ENCODE assay signal across 12 cellular contexts in genomic region chr9:100669968-100670367, GRCh38.
"Had no signal": no experiment of that assay in that cellular context is flagged by ENCODE, and none has a peak within 500 bp of the region (broad histone marks: within the 10 kb centered on the region; RNA-seq: fewer than 3 reads in every experiment).

No MANE protein-coding gene starts in this region.

- H3K4me1 Mint-ChIP-seq: stimulated activated naive B cell treated with anti-CD40 and anti-IgM and Interleukin-4, amounts not matched to agents 10 μg/mL and 1 μg/mL and 100 μg/mL, for 72 hours had no signal

- H3K27ac Mint-ChIP-seq: activated naive CD4-positive, alpha-beta T cell treated with anti-CD3 and anti-CD28 coated beads, Interleukin-2, amount 50 U/mL, for 72 hours; activated T-cell treated with anti-CD3 and anti-CD28 coated beads, Interleukin-2, amount 50 U/mL, for 24 hours; stimulated activated naive B cell treated with anti-CD40 and anti-IgM and Interleukin-4, amounts not matched to agents 10 μg/mL and 1 μg/mL and 100 μg/mL, for 72 hours had no signal

- H3K4me3 Mint-ChIP-seq: activated T-cell treated with anti-CD3 and anti-CD28 coated beads, Interleukin-2, amount 50 U/mL, for 24 hours; nephron; stimulated activated naive B cell treated with anti-CD40 and anti-IgM and Interleukin-4, amounts not matched to agents 10 μg/mL and 1 μg/mL and 100 μg/mL, for 72 hours had no signal

- H3K27me3 ChIP-seq: sigmoid colon had no signal

- H3K36me3 Mint-ChIP-seq: activated naive CD4-positive, alpha-beta T cell treated with anti-CD3 and anti-CD28 coated beads, Interleukin-2, amount 50 U/mL, for 72 hours; stimulated activated naive B cell treated with anti-CD40 and anti-IgM and Interleukin-4, amounts not matched to agents 10 μg/mL and 1 μg/mL and 100 μg/mL, for 72 hours had no signal

- H3K36me3 ChIP-seq: sigmoid colon had no signal

- H3K4me1 ChIP-seq: sigmoid colon had no signal

- H3K27ac ChIP-seq: sigmoid colon had no signal

- H3K4me3 ChIP-seq: sigmoid colon had no signal

- DNase-seq: activated CD4-positive, alpha-beta T cell treated with anti-CD3 and anti-CD28 coated beads, Interleukin-2, amount 50 U/mL, for 4 hours; activated CD4-positive, CD25-positive, alpha-beta regulatory T cell treated with anti-CD3 and anti-CD28 coated beads, Interleukin-2, amount 50 U/mL, for 72 hours; activated effector memory CD4-positive, alpha-beta T cell treated with anti-CD3 and anti-CD28 coated beads, Interleukin-2, amount 50 U/mL, for 16 hours; activated T-cell treated with anti-CD3 and anti-CD28 coated beads, Interleukin-2, amount 50 U/mL, for 24 hours; aorta; hippocampal formation; sigmoid colon; stimulated activated CD4-positive, alpha-beta T cell treated with anti-CD3 and anti-CD28 coated beads, Interleukin-2, amount 100 ng/mL, for 24 hours; stimulated activated naive B cell treated with anti-CD40 and anti-IgM and Interleukin-4, amounts not matched to agents 10 μg/mL and 1 μg/mL and 100 μg/mL, for 72 hours; trophoblast cell had no signal

- H3K9me3 ChIP-seq: sigmoid colon had no signal

- H3K9me3 Mint-ChIP-seq: activated naive CD4-positive, alpha-beta T cell treated with anti-CD3 and anti-CD28 coated beads, Interleukin-2, amount 50 U/mL, for 72 hours; activated T-cell treated with anti-CD3 and anti-CD28 coated beads, Interleukin-2, amount 50 U/mL, for 24 hours had no signal
